Comparison of ENCODE assay signal across 8 cellular contexts in genomic region chr11:36746886-36747710, GRCh38.
DNase-seq lines count a peak whose midpoint lies in the region; ATAC-seq and TF ChIP-seq lines count a peak whose summit lies in the region.

No MANE protein-coding gene starts in this region.

- H3K36me3 ChIP-seq in SK-N-MC (ENCODE audit: insufficient read depth, low read length) (no peaks in the 10 kb centered on the region), prostate gland (no peaks in the 10 kb centered on the region)

- ATAC-seq in HG02759 (IDR thresholded peaks at IDR 0.05; ENCODE audit: unreplicated experiment) (peak; percentile 91), Right ventricle myocardium inferior (peak; percentile 95)

- no peak overlapping the region for H3K27ac ChIP-seq in SK-N-MC
- H3K27ac ChIP-seq in prostate gland = no peak overlapping the region

- H3K4me3 Mint-ChIP-seq in activated naive CD4-positive, alpha-beta T cell treated with anti-CD3 and anti-CD28 coated beads, Interleukin-2, amount 10 ng/mL, durations not matched to agents 7 days and 5 days = no peak overlapping the region

- H3K4me1 Mint-ChIP-seq in activated naive CD4-positive, alpha-beta T cell treated with anti-CD3 and anti-CD28 coated beads, Interleukin-2, amount 10 ng/mL, durations not matched to agents 7 days and 5 days = no peaks in the 10 kb centered on the region

- intact Hi-C loops in Right ventricle myocardium inferior (cut with DNase I) (loop anchor here (1.0 to 5.0 kb wide), 2 partner anchors 45 to 185 kb away; no protein-coding TSS in a partner anchor), prostate gland (cut with DNase I) (loop anchor here (5.0 kb wide), 1 partner anchor 45 kb away; no protein-coding TSS in a partner anchor)

- WGBS in prostate gland = 49% methylated on average over 7 of the region's 7 CpGs

- H3K27me3 ChIP-seq in prostate gland (replicated peaks; ENCODE audit: insufficient read depth) = no peaks in the 10 kb centered on the region

- peak; percentile 88 for DNase-seq in NCI-H1105 treated with DMSO at 0.1 percent for 48 hours (lab: John Stamatoyannopoulos, UW)
- peak; percentile 91 for DNase-seq in SK-N-MC (ENCODE audit: low read depth, low spot score)
- DNase-seq in activated naive CD4-positive, alpha-beta T cell treated with anti-CD3 and anti-CD28 coated beads, Interleukin-2, amount 10 ng/mL, durations not matched to agents 7 days and 5 days = peak; percentile 92
- peak; percentile 82 for DNase-seq in Right ventricle myocardium inferior (ENCODE audit: missing footprints)
- peak; percentile 91 for DNase-seq in prostate gland (ENCODE audit: low spot score)
- DNase-seq in mesenteric fat pad (ENCODE audit: low spot score) = no peak

- TF ChIP-seq POLR2A in prostate gland (IDR thresholded peaks at IDR 0.05) = no peak

- no peak overlapping the region for H3K9ac ChIP-seq in SK-N-MC (ENCODE audit: insufficient read length)

- no peak overlapping the region for H3K27ac Mint-ChIP-seq in activated naive CD4-positive, alpha-beta T cell treated with anti-CD3 and anti-CD28 coated beads, Interleukin-2, amount 10 ng/mL, durations not matched to agents 7 days and 5 days

- TF ChIP-seq CTCF in GM12874 (IDR thresholded peaks at IDR 0.05; ENCODE audit: insufficient read depth, low read depth, low read length) (peak; percentile 95), prostate gland (IDR thresholded peaks at IDR 0.05) (peak; percentile 82 to 98 (median 96))

- CTCF ChIA-PET in activated naive CD4-positive, alpha-beta T cell treated with anti-CD3 and anti-CD28 coated beads, Interleukin-2, amount 10 ng/mL, durations not matched to agents 7 days and 5 days (lab: Charles Lee) = interaction anchor here (0.6 to 10.2 kb wide), 30 partner anchors 10 to 521 kb away, joined by 3 to 204 read pairs (median 4); partner anchors contain the start of gene RAG1

- peaks cover 21% of the 10 kb centered on the region for H3K27me3 Mint-ChIP-seq in activated naive CD4-positive, alpha-beta T cell treated with anti-CD3 and anti-CD28 coated beads, Interleukin-2, amount 10 ng/mL, durations not matched to agents 7 days and 5 days

- no peaks in the 10 kb centered on the region for H3K4me1 ChIP-seq in prostate gland (replicated peaks)

- H3K36me3 Mint-ChIP-seq in activated naive CD4-positive, alpha-beta T cell treated with anti-CD3 and anti-CD28 coated beads, Interleukin-2, amount 10 ng/mL, durations not matched to agents 7 days and 5 days = no peaks in the 10 kb centered on the region

- H3K4me3 ChIP-seq in SK-N-MC (no peak overlapping the region), prostate gland (no peak overlapping the region)

- no peaks in the 10 kb centered on the region for H3K9me3 Mint-ChIP-seq in activated naive CD4-positive, alpha-beta T cell treated with anti-CD3 and anti-CD28 coated beads, Interleukin-2, amount 10 ng/mL, durations not matched to agents 7 days and 5 days

- no peaks in the 10 kb centered on the region for H3K9me3 ChIP-seq in SK-N-MC (ENCODE audit: low read depth, low read length)
- H3K9me3 ChIP-seq in prostate gland = no peaks in the 10 kb centered on the region
